Comparison of ENCODE assay signal across 21 cellular contexts in the genomic region with DNA sequence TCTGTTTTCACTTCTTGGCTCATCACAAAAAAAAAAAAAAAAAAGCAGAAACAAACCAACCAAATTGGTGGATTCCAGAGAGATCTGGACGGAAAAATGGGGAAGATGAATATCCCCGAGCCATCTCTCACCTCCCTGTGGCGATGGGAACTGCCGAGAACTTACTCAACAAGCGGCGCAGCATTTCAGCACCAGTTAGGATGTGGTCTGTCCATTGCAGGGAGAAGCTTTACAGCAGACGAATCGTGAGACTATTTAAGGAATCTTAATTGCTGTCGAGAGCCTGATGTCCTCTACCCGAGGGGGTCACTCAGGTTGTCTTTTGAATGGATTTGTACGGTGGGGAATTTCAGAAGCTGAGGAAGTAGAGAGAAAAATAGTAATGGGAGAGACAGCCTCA. TPM values are rescaled to one million over a fixed set of nuclear protein-coding genes. Genes with fewer than 3 reads are reported as not detected.
"Had no signal": no experiment of that assay in that cellular context is flagged by ENCODE, and none has a peak within 500 bp of the region (broad histone marks: within the 10 kb centered on the region; RNA-seq: fewer than 3 reads in every experiment).

No MANE protein-coding gene starts in this region.

- DNase-seq: activated CD4-positive, alpha-beta T cell treated with anti-CD3 and anti-CD28 coated beads, Interleukin-2, amount 50 U/mL, for 1 hour; activated CD4-positive, CD25-positive, alpha-beta regulatory T cell treated with anti-CD3 and anti-CD28 coated beads, Interleukin-2, amount 50 U/mL, for 72 hours; activated naive CD8-positive, alpha-beta T cell treated with anti-CD3 and anti-CD28 coated beads, Interleukin-2, amount 10 ng/mL, durations not matched to agents 7 days and 5 days; activated T-cell treated with anti-CD3 and anti-CD28 coated beads for 4 hours; body of pancreas; cortex of kidney; erythroblast; foreskin melanocyte; glutamatergic neuron; hippocampal formation; mammary epithelial cell; ovary; psoas muscle; stimulated activated CD4-positive, alpha-beta T cell treated with anti-CD3 and anti-CD28 coated beads, Interleukin-4, amount 100 ng/mL, for 24 hours had no signal

- H3K9me3 Mint-ChIP-seq: activated naive CD8-positive, alpha-beta T cell treated with anti-CD3 and anti-CD28 coated beads, Interleukin-2, amount 10 ng/mL, durations not matched to agents 7 days and 5 days; activated T-helper 1 cell treated with anti-CD3 and anti-CD28 coated beads, Interleukin-12 subunit alpha, Interleukin-12 subunit beta, Interleukin-2, Interleukin-4 antibody, amounts not matched to agents 30 ng/mL and 10 ng/mL and 1 ng/mL, durations not matched to agents 14 hours and 24 hours and 36 hours; stimulated activated effector memory CD8-positive, alpha-beta T cell treated with anti-CD3 and anti-CD28 coated beads, Interleukin-12 subunit alpha, Interleukin-12 subunit beta, amount 100 ng/mL, for 72 hours had no signal

- H3K27ac Mint-ChIP-seq: activated naive CD8-positive, alpha-beta T cell treated with anti-CD3 and anti-CD28 coated beads, Interleukin-2, amount 10 ng/mL, durations not matched to agents 7 days and 5 days; activated T-helper 1 cell treated with anti-CD3 and anti-CD28 coated beads, Interleukin-12 subunit alpha, Interleukin-12 subunit beta, Interleukin-2, Interleukin-4 antibody, amounts not matched to agents 30 ng/mL and 10 ng/mL and 1 ng/mL, durations not matched to agents 14 hours and 24 hours and 36 hours; stimulated activated effector memory CD8-positive, alpha-beta T cell treated with anti-CD3 and anti-CD28 coated beads, Interleukin-12 subunit alpha, Interleukin-12 subunit beta, amount 100 ng/mL, for 72 hours had no signal

- H3K4me3 ChIP-seq: body of pancreas, ovary, psoas muscle, smooth muscle cell, thoracic aorta had no signal

- H3K9me3 ChIP-seq: body of pancreas, ovary, psoas muscle, thoracic aorta had no signal

- H3K36me3 ChIP-seq: ovary, thoracic aorta had no signal

- H3K27me3 ChIP-seq: body of pancreas, ovary had no signal

- H3K4me1 Mint-ChIP-seq: activated naive CD8-positive, alpha-beta T cell treated with anti-CD3 and anti-CD28 coated beads, Interleukin-2, amount 10 ng/mL, durations not matched to agents 7 days and 5 days had no signal

- H3K4me3 Mint-ChIP-seq: activated naive CD8-positive, alpha-beta T cell treated with anti-CD3 and anti-CD28 coated beads, Interleukin-2, amount 10 ng/mL, durations not matched to agents 7 days and 5 days; activated T-helper 1 cell treated with anti-CD3 and anti-CD28 coated beads, Interleukin-12 subunit alpha, Interleukin-12 subunit beta, Interleukin-2, Interleukin-4 antibody, amounts not matched to agents 30 ng/mL and 10 ng/mL and 1 ng/mL, durations not matched to agents 14 hours and 24 hours and 36 hours; stimulated activated effector memory CD8-positive, alpha-beta T cell treated with anti-CD3 and anti-CD28 coated beads, Interleukin-12 subunit alpha, Interleukin-12 subunit beta, amount 100 ng/mL, for 72 hours had no signal

- H3K27ac ChIP-seq: body of pancreas, ovary, psoas muscle, thoracic aorta had no signal

- H3K27me3 Mint-ChIP-seq: activated naive CD8-positive, alpha-beta T cell treated with anti-CD3 and anti-CD28 coated beads, Interleukin-2, amount 10 ng/mL, durations not matched to agents 7 days and 5 days had no signal

- H3K4me2 ChIP-seq: smooth muscle cell had no signal

- H3K4me1 ChIP-seq: body of pancreas, psoas muscle had no signal

RNA-seq across cellular contexts. Expression of a gene that starts 49.0 kb away (rescaled TPM):
- total RNA-seq: body of pancreas, left lobe of liver, mammary epithelial cell, myocyte, psoas muscle, smooth muscle cell had no signal
- polyA plus RNA-seq: keratinocyte, mammary epithelial cell, psoas muscle, smooth muscle cell had no signal
